ENCODE assay signal across 4 cellular contexts in genomic region chr5:745272-746142, GRCh38. TPM values are rescaled to one million over a fixed set of nuclear protein-coding genes. Genes with fewer than 3 reads are reported as not detected.
"Had no signal": no experiment of that assay in that cellular context is flagged by ENCODE, and none has a peak within 500 bp of the region (broad histone marks: within the 10 kb centered on the region; RNA-seq: fewer than 3 reads in every experiment).

No MANE protein-coding gene starts in this region.

RNA-seq across cellular contexts. Expression of gene ZDHHC11B, which starts 39.0 kb away (rescaled TPM):
- total RNA-seq: activated CD4-positive, alpha-beta T cell treated with anti-CD3 and anti-CD28 coated beads, Interleukin-2, amount 10 ng/mL, durations not matched to agents 24 days and 14 days; activated naive CD4-positive, alpha-beta T cell treated with anti-CD3 and anti-CD28 coated beads for 36 hours; epithelial cell of proximal tubule; myocyte had no signal

RNA-seq across cellular contexts. Expression of gene TPPP, which starts 52.4 kb away (rescaled TPM):
- total RNA-seq: activated CD4-positive, alpha-beta T cell treated with anti-CD3 and anti-CD28 coated beads, Interleukin-2, amount 10 ng/mL, durations not matched to agents 24 days and 14 days had no signal
